Comparison of ENCODE assay signal across 1 cellular context in the genomic region with DNA sequence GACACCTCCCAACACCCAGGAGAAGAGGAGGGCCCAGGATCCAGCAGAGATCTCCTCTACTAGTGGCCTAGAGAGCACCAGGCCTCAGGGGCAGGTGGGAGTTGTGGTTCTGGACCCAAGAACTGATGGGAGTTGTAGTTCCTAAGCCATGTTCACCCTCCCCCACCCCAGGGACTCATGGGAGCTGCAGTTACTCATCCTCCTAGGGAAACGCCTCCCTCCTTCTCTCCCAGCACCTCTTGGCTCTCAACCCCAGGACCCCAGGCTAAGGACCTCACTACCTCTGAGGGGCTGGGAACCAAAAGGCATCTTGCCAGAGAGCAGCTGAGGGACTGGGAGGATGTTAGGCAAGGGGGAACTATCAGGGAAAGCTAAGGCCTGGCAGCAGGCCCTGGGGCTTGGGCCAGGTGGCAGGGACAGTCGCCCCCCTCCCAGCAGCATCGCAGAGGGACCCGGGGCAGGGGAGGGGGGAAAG.
TF ChIP-seq lines count a peak whose summit lies in the region.

No MANE protein-coding gene starts in this region.

TF ChIP-seq in neural cell, 6 proteins besides CTCF, POLR2A, EP300 and RAD21:
- TF ChIP-seq REST (IDR thresholded peaks at IDR 0.05; ENCODE audit: borderline replicate concordance) = no peak
- no peak for TF ChIP-seq SMC3 (conservative IDR thresholded peaks at IDR 0.05; ENCODE audit: poor library complexity)
- TF ChIP-seq POLR2AphosphoS5 (IDR thresholded peaks at IDR 0.05) = no peak
- no peak for TF ChIP-seq EZH2 (IDR thresholded peaks at IDR 0.05; ENCODE audit: borderline replicate concordance, insufficient read depth, low read length, poor library complexity, severe bottlenecking)
- no peak for TF ChIP-seq TAF1 (IDR thresholded peaks at IDR 0.05; ENCODE audit: low read depth)
- TF ChIP-seq MXI1 (conservative IDR thresholded peaks at IDR 0.05; ENCODE audit: poor library complexity, severe bottlenecking) = no peak
